ENCODE assay signal across 8 cellular contexts in the genomic region with DNA sequence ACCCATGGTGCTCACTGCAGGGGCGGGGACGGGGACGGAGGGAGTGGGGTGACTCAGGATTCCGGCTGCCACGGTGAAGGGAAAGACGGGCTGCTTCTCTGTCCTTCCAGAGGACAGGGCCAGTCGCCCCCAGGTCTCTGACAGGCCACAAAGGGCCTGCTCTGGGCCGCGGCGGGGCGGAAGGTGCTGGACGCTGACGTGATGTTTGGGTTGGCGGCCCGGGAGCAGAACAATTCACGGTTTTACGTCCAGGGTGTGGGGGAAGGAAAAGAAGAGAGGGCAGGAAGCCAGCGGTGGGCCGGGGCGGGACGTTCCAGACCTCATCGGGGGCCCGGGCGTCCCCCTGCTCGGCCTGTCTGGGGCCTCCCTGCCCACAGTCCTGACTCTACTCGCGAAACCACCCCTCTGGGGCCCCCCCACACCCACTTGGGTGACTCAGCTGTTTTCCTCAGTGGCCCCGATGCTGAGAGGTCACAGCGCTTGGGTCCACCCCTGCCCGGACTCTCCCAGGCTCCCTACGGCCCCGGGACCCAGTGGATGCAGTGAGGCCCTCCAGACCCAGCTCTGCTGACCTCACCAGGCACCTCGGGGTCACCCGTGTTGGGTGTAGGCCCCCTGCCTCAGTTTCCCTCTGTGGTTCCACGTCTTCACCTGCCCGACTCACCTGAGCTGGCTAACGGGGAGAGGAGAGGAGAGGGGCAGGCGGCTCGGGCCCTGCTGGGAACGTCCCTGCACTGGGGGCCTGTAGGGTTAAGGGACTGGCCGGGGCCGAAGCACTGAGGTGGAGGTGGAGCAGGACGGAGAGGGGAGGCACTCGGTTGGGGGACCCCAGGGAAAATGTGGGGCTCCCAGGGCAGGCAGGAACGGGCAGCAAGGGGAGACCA. TPM values are rescaled to one million over a fixed set of nuclear protein-coding genes. Genes with fewer than 3 reads are reported as not detected.
DNase-seq lines count a peak whose midpoint lies in the region; ATAC-seq and TF ChIP-seq lines count a peak whose summit lies in the region.

No MANE protein-coding gene starts in this region.

- POLR2A ChIA-PET in A673 (lab: Charles Lee; ENCODE audit: low non-redundant PET): no interaction called here

- no TSS peak for BruUV-seq in A673 (replicated peaks; lab: Mats Ljungman, UMichigan)

- intact Hi-C loops in A673 (cut with micrococcal nuclease; ENCODE audit: unreplicated experiment): no loop called here

- no peak overlapping the region for H3K4me3 ChIP-seq in A673 (ENCODE audit: low read depth, low read length, poor library complexity, severe bottlenecking)
- peak overlapping the region; percentile 52 to 63 for H3K4me3 ChIP-seq in muscle layer of colon (ENCODE audit: low read depth in 1 of 2, low read length in 2 of 2)

- TF ChIP-seq CTCF in A673 (conservative IDR thresholded peaks at IDR 0.05; ENCODE audit: low read depth, low read length): no peak

- H3K27ac ChIP-seq in A673 (ENCODE audit: low read depth, low read length, poor library complexity, severe bottlenecking) (peak overlapping the region; percentile 67), muscle layer of colon (ENCODE audit: low read depth, low read length) (peak overlapping the region; percentile 100), temporal lobe (ENCODE audit: low read depth, low read length) (peak overlapping the region; percentile 55)

- H3K4me1 ChIP-seq in A673 (ENCODE audit: insufficient read depth, low read length, poor library complexity, severe bottlenecking): peaks cover 12% of the 10 kb centered on the region
- peaks cover 69% of the 10 kb centered on the region for H3K4me1 ChIP-seq in muscle layer of colon (ENCODE audit: insufficient read depth, low read length)

- H3K9ac ChIP-seq in muscle layer of colon (ENCODE audit: low read length): peak overlapping the region; percentile 97

- no peaks in the 10 kb centered on the region for H3K36me3 ChIP-seq in A673 (ENCODE audit: insufficient read depth, low read length, poor library complexity, severe bottlenecking)
- peaks cover 11% of the 10 kb centered on the region for H3K36me3 ChIP-seq in muscle layer of colon (ENCODE audit: insufficient read depth, low read length)

- H3K27me3 ChIP-seq in A673 (replicated peaks; ENCODE audit: insufficient read depth, low read depth, low read length, poor library complexity) (no peaks in the 10 kb centered on the region), muscle layer of colon (ENCODE audit: control insufficient read depth in 1 of 2, insufficient read depth in 2 of 2, low read length in 2 of 2) (no peaks in the 10 kb centered on the region)

- H3K9me3 ChIP-seq in A673 (ENCODE audit: low read depth, low read length, poor library complexity, severe bottlenecking): no peaks in the 10 kb centered on the region
- H3K9me3 ChIP-seq in muscle layer of colon (ENCODE audit: low read length): no peaks in the 10 kb centered on the region

- CTCF ChIA-PET in A673 (lab: Charles Lee): interaction anchor here (0.6 kb wide), 1 partner anchor 43 kb away, joined by 3 read pairs; no protein-coding TSS in a partner anchor

- DNase-seq in A673 (ENCODE audit: low spot score): no peak
- peak; percentile 15 to 18 for DNase-seq in Kasumi-1 (lab: John Stamatoyannopoulos, UW)
- peak; percentile 38 for DNase-seq in dedifferentiated amniotic fluid mesenchymal stem cell (ENCODE audit: extremely low spot score)
- DNase-seq in NCI-H526 (lab: John Stamatoyannopoulos, UW): no peak
- no peak for DNase-seq in central memory CD4-positive, alpha-beta T cell

- no peak for ATAC-seq in GM18867 (IDR thresholded peaks at IDR 0.05; ENCODE audit: unreplicated experiment)

RNA-seq across cellular contexts. Expression of gene PIP5K1C, which starts 29.2 kb away (rescaled TPM):
- total RNA-seq in A673 (2021) (35.5 and 36.8 TPM in 2 replicates), temporal lobe (22.4 TPM)

RNA-seq across cellular contexts. Expression of gene TJP3, which starts 37.1 kb away (rescaled TPM):
- 0.63 TPM in 1 of 2 replicates, not detected in the other for total RNA-seq in A673 (2021)
- under 0.01 TPM for total RNA-seq in temporal lobe

RNA-seq across cellular contexts. Expression of gene CACTIN, which starts 44.4 kb away (rescaled TPM):
- 35.9 and 36.3 TPM in 2 replicates for total RNA-seq in A673 (2021)
- 16.2 TPM for total RNA-seq in temporal lobe

Comparison
In these comparisons a context has a peak if more than half of its experiments do, and no peak if none do; other contexts are left out.
1. DNase-seq: peak in Kasumi-1 (2 of 2) and dedifferentiated amniotic fluid mesenchymal stem cell (single experiment); none in A673 (single experiment), NCI-H526 (0 of 2) and central memory CD4-positive, alpha-beta T cell (single experiment).
2. Peak in every context shown above with its lines, with median percentiles within 50 percentile points of each other: H3K27ac ChIP-seq.